ENCODE assay signal across 19 cellular contexts in genomic region chr14:43789458-43789857, GRCh38.
DNase-seq lines count a peak whose midpoint lies in the region; ATAC-seq lines count a peak whose summit lies in the region.
"Had no signal": no experiment of that assay in that cellular context is flagged by ENCODE, and none has a peak within 500 bp of the region (broad histone marks: within the 10 kb centered on the region; RNA-seq: fewer than 3 reads in every experiment).

No MANE protein-coding gene starts in this region.

- DNase-seq in SIG-M5 treated with dmso at 0.1 percent for 504 hours (lab: John Stamatoyannopoulos, UW; ENCODE audit: unreplicated experiment) (peak; percentile 7), SIG-M5 (lab: John Stamatoyannopoulos, UW) (no peak), NCI-H2029 treated with DMSO at 0.1 percent for 48 hours (lab: John Stamatoyannopoulos, UW) (peak; percentile 82), RPMI8226 (peak; percentile 31), OCI-M1 (lab: John Stamatoyannopoulos, UW) (no peak)
- DNase-seq in activated naive CD4-positive, alpha-beta T cell treated with Interleukin-2 at 50 U/mL for 16 hours = no peak
- DNase-seq in stimulated activated naive B cell treated with anti-CD40 and anti-IgM and Interleukin-4, amounts not matched to agents 10 μg/mL and 1 μg/mL and 100 μg/mL, for 72 hours = no peak
- DNase-seq: CD8-positive, alpha-beta T cell; EL; Kasumi-1; MG63; NCI-H1092; NCI-H187; NCI-H345; Peyer's patch; SK-N-SH had no signal

- no peaks in the 10 kb centered on the region for H3K36me3 Mint-ChIP-seq in stimulated activated naive B cell treated with anti-CD40 and anti-IgM and Interleukin-4, amounts not matched to agents 10 μg/mL and 1 μg/mL and 100 μg/mL, for 72 hours
- H3K36me3 Mint-ChIP-seq: CD8-positive, alpha-beta T cell; IgD-negative memory B cell had no signal

- H3K4me3 Mint-ChIP-seq in stimulated activated naive B cell treated with anti-CD40 and anti-IgM and Interleukin-4, amounts not matched to agents 10 μg/mL and 1 μg/mL and 100 μg/mL, for 72 hours = no peak overlapping the region
- H3K4me3 Mint-ChIP-seq: CD8-positive, alpha-beta T cell; GM23338; IgD-negative memory B cell had no signal

- ATAC-seq in stimulated activated naive B cell treated with anti-CD40 and anti-IgM and Interleukin-4, amounts not matched to agents 10 μg/mL and 1 μg/mL and 100 μg/mL, for 72 hours (replicated peaks) = no peak
- ATAC-seq: CD8-positive, alpha-beta T cell; GM23338; Right ventricle myocardium inferior had no signal

- H3K4me1 Mint-ChIP-seq in stimulated activated naive B cell treated with anti-CD40 and anti-IgM and Interleukin-4, amounts not matched to agents 10 μg/mL and 1 μg/mL and 100 μg/mL, for 72 hours = no peaks in the 10 kb centered on the region
- H3K4me1 Mint-ChIP-seq: IgD-negative memory B cell had no signal

- H3K27me3 Mint-ChIP-seq in stimulated activated naive B cell treated with anti-CD40 and anti-IgM and Interleukin-4, amounts not matched to agents 10 μg/mL and 1 μg/mL and 100 μg/mL, for 72 hours = no peaks in the 10 kb centered on the region
- H3K27me3 Mint-ChIP-seq: IgD-negative memory B cell had no signal

- no peaks in the 10 kb centered on the region for H3K9me3 Mint-ChIP-seq in stimulated activated naive B cell treated with anti-CD40 and anti-IgM and Interleukin-4, amounts not matched to agents 10 μg/mL and 1 μg/mL and 100 μg/mL, for 72 hours
- H3K9me3 Mint-ChIP-seq: CD8-positive, alpha-beta T cell; GM23338; IgD-negative memory B cell had no signal

- no peak overlapping the region for H3K27ac Mint-ChIP-seq in stimulated activated naive B cell treated with anti-CD40 and anti-IgM and Interleukin-4, amounts not matched to agents 10 μg/mL and 1 μg/mL and 100 μg/mL, for 72 hours
- H3K27ac Mint-ChIP-seq: CD8-positive, alpha-beta T cell; GM23338; IgD-negative memory B cell had no signal

Comparison
In these comparisons a context has a peak if more than half of its experiments do, and no peak if none do; other contexts are left out.
1. DNase-seq: peak in SIG-M5 treated with dmso at 0.1 percent for 504 hours (single experiment), NCI-H2029 treated with DMSO at 0.1 percent for 48 hours (single experiment) and RPMI8226 (single experiment); none in SIG-M5 (single experiment), activated naive CD4-positive, alpha-beta T cell treated with Interleukin-2 at 50 U/mL for 16 hours (single experiment), stimulated activated naive B cell treated with anti-CD40 and anti-IgM and Interleukin-4, amounts not matched to agents 10 μg/mL and 1 μg/mL and 100 μg/mL, for 72 hours (single experiment) and OCI-M1 (single experiment).